Comparison of ENCODE assay signal across 2 cellular contexts in genomic region chr4:152961752-152962117, GRCh38.
TF ChIP-seq lines count a peak whose summit lies in the region.

No MANE protein-coding gene starts in this region.

TF ChIP-seq in GM23338, 12 proteins besides CTCF, POLR2A, EP300 and RAD21:
- TF ChIP-seq, protein P1, sequence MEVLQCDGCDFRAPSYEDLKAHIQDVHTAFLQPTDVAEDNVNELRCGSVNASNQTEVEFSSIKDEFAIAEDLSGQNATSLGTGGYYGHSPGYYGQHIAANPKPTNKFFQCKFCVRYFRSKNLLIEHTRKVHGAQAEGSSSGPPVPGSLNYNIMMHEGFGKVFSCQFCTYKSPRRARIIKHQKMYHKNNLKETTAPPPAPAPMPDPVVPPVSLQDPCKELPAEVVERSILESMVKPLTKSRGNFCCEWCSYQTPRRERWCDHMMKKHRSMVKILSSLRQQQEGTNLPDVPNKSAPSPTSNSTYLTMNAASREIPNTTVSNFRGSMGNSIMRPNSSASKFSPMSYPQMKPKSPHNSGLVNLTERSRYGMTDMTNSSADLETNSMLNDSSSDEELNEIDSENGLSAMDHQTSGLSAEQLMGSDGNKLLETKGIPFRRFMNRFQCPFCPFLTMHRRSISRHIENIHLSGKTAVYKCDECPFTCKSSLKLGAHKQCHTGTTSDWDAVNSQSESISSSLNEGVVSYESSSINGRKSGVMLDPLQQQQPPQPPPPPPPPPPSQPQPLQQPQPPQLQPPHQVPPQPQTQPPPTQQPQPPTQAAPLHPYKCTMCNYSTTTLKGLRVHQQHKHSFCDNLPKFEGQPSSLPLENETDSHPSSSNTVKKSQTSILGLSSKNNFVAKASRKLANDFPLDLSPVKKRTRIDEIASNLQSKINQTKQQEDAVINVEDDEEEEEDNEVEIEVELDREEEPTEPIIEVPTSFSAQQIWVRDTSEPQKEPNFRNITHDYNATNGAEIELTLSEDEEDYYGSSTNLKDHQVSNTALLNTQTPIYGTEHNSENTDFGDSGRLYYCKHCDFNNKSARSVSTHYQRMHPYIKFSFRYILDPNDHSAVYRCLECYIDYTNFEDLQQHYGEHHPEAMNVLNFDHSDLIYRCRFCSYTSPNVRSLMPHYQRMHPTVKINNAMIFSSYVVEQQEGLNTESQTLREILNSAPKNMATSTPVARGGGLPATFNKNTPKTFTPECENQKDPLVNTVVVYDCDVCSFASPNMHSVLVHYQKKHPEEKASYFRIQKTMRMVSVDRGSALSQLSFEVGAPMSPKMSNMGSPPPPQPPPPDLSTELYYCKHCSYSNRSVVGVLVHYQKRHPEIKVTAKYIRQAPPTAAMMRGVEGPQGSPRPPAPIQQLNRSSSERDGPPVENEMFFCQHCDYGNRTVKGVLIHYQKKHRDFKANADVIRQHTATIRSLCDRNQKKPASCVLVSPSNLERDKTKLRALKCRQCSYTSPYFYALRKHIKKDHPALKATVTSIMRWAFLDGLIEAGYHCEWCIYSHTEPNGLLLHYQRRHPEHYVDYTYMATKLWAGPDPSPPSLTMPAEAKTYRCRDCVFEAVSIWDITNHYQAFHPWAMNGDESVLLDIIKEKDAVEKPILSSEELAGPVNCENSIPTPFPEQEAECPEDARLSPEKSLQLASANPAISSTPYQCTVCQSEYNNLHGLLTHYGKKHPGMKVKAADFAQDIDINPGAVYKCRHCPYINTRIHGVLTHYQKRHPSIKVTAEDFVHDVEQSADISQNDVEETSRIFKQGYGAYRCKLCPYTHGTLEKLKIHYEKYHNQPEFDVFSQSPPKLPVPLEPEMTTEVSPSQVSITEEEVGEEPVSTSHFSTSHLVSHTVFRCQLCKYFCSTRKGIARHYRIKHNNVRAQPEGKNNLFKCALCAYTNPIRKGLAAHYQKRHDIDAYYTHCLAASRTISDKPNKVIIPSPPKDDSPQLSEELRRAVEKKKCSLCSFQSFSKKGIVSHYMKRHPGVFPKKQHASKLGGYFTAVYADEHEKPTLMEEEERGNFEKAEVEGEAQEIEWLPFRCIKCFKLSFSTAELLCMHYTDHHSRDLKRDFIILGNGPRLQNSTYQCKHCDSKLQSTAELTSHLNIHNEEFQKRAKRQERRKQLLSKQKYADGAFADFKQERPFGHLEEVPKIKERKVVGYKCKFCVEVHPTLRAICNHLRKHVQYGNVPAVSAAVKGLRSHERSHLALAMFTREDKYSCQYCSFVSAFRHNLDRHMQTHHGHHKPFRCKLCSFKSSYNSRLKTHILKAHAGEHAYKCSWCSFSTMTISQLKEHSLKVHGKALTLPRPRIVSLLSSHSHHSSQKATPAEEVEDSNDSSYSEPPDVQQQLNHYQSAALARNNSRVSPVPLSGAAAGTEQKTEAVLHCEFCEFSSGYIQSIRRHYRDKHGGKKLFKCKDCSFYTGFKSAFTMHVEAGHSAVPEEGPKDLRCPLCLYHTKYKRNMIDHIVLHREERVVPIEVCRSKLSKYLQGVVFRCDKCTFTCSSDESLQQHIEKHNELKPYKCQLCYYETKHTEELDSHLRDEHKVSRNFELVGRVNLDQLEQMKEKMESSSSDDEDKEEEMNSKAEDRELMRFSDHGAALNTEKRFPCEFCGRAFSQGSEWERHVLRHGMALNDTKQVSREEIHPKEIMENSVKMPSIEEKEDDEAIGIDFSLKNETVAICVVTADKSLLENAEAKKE (CRISPR knock-in tag; IDR thresholded peaks at IDR 0.05), result no peak
- TF ChIP-seq ZNF114 (CRISPR knock-in tag; IDR thresholded peaks at IDR 0.05), result no peak
- TF ChIP-seq, protein P2, sequence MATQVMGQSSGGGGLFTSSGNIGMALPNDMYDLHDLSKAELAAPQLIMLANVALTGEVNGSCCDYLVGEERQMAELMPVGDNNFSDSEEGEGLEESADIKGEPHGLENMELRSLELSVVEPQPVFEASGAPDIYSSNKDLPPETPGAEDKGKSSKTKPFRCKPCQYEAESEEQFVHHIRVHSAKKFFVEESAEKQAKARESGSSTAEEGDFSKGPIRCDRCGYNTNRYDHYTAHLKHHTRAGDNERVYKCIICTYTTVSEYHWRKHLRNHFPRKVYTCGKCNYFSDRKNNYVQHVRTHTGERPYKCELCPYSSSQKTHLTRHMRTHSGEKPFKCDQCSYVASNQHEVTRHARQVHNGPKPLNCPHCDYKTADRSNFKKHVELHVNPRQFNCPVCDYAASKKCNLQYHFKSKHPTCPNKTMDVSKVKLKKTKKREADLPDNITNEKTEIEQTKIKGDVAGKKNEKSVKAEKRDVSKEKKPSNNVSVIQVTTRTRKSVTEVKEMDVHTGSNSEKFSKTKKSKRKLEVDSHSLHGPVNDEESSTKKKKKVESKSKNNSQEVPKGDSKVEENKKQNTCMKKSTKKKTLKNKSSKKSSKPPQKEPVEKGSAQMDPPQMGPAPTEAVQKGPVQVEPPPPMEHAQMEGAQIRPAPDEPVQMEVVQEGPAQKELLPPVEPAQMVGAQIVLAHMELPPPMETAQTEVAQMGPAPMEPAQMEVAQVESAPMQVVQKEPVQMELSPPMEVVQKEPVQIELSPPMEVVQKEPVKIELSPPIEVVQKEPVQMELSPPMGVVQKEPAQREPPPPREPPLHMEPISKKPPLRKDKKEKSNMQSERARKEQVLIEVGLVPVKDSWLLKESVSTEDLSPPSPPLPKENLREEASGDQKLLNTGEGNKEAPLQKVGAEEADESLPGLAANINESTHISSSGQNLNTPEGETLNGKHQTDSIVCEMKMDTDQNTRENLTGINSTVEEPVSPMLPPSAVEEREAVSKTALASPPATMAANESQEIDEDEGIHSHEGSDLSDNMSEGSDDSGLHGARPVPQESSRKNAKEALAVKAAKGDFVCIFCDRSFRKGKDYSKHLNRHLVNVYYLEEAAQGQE (IDR thresholded peaks at IDR 0.05; ENCODE audit: unreplicated experiment), result no peak
- TF ChIP-seq NANOG (IDR thresholded peaks at IDR 0.05; ENCODE audit: borderline replicate concordance), result no peak
TF ChIP-seq in GM23338: peak in this region for 0.

TF ChIP-seq in K562, 482 proteins besides CTCF, POLR2A, EP300 and RAD21:
- TF ChIP-seq MTA2 (IDR thresholded peaks at IDR 0.05; ENCODE audit: low read depth) (peak; percentile 42; the same call in 1 of the 2 replicates), CCNT2 (IDR thresholded peaks at IDR 0.05; ENCODE audit: borderline replicate concordance, extremely low read depth, insufficient read length, low read depth, low read length) (peak; percentile 18), DPF2 (IDR thresholded peaks at IDR 0.05) (peak; percentile 53; the same call in 1 of the 2 replicates), RNF2 (IDR thresholded peaks at IDR 0.05) (no peak), ZHX1 (conservative IDR thresholded peaks at IDR 0.05; ENCODE audit: low read length) (no peak), ATF2 (CRISPR knock-in tag; IDR thresholded peaks at IDR 0.05) (no peak), NFIC (IDR thresholded peaks at IDR 0.05) (peak; percentile 72), CBFA2T2 (conservative IDR thresholded peaks at IDR 0.05) (peak; percentile 35; the same call in 1 of the 2 replicates), TEAD4 (IDR thresholded peaks at IDR 0.05; ENCODE audit: low read length) (peak; percentile 84), TEAD4 (CRISPR knock-in tag; IDR thresholded peaks at IDR 0.05; ENCODE audit: borderline replicate concordance) (no peak), ZNF766 (CRISPR knock-in tag; conservative IDR thresholded peaks at IDR 0.05) (0 out of 2 replicates have a peak, but pooled peaks have one; percentile 33), ARID1B (IDR thresholded peaks at IDR 0.05) (peak; percentile 81), PML (IDR thresholded peaks at IDR 0.05; ENCODE audit: low read length) (peak; percentile 38; the same call in 1 of the 2 replicates), TAL1 (IDR thresholded peaks at IDR 0.05) (peak; percentile 73), ZNF431 (CRISPR knock-in tag; IDR thresholded peaks at IDR 0.05) (no peak), CAMTA2 (CRISPR knock-in tag; conservative IDR thresholded peaks at IDR 0.05) (no peak), TCF3 (CRISPR knock-in tag; IDR thresholded peaks at IDR 0.05) (peak; percentile 64), LARP7 (IDR thresholded peaks at IDR 0.05) (no peak), SMARCA4 (IDR thresholded peaks at IDR 0.05) (peak; percentile 51; the same call in 1 of the 2 replicates), TCFL5 (CRISPR knock-in tag; conservative IDR thresholded peaks at IDR 0.05) (no peak), RCOR1 (IDR thresholded peaks at IDR 0.05; ENCODE audit: borderline replicate concordance in 1 of 2, low read depth in 2 of 2, low read length in 2 of 2) (0 out of 4 replicates have a peak, but pooled peaks of 1 of the 2 experiments have one; percentile 33), ZNF780A (CRISPR knock-in tag; IDR thresholded peaks at IDR 0.05) (no peak), NCOR1 (IDR thresholded peaks at IDR 0.05) (peak; percentile 42; the same call in 1 of the 2 replicates), GTF2E2 (tag; IDR thresholded peaks at IDR 0.05) (no peak), CBFA2T3 (IDR thresholded peaks at IDR 0.05) (peak; percentile 70), CEBPG (CRISPR knock-in tag; IDR thresholded peaks at IDR 0.05) (no peak), CEBPG (tag; conservative IDR thresholded peaks at IDR 0.05 in 1 of 2, IDR thresholded peaks at IDR 0.05 in 1 of 2) (peak; percentile 47 to 52; a peak in 1 of 4 replicates), CEBPB (tag; IDR thresholded peaks at IDR 0.05) (peak; percentile 75)
- TF ChIP-seq, protein P3, sequence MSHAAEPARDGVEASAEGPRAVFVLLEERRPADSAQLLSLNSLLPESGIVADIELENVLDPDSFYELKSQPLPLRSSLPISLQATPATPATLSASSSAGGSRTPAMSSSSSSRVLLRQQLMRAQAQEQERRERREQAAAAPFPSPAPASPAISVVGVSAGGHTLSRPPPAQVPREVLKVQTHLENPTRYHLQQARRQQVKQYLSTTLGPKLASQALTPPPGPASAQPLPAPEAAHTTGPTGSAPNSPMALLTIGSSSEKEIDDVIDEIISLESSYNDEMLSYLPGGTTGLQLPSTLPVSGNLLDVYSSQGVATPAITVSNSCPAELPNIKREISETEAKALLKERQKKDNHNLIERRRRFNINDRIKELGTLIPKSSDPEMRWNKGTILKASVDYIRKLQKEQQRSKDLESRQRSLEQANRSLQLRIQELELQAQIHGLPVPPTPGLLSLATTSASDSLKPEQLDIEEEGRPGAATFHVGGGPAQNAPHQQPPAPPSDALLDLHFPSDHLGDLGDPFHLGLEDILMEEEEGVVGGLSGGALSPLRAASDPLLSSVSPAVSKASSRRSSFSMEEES (CRISPR knock-in tag; IDR thresholded peaks at IDR 0.05), result no peak
TF ChIP-seq in K562: peak in this region for 17.
